28 cellular contexts compared by ENCODE assay signal in the genomic region with DNA sequence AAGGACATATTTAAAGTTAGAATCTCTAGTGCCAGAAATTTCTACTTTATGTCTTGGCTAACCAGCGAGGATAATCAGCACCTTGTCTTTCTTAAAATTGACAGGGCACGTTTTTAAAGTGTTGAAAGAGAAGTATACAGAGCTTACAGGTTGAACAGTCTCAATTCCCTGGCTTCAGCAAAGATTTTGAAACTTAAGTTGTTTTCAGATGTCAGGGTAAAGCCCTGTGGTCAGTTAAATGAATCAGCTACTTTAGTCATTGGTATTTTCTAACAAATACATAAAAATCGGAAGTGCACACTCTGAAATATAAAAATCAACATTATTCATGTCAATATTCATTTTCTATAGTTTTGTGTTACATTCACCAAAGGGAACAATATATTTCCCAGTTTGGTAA. TPM values are rescaled to one million over a fixed set of nuclear protein-coding genes. Genes with fewer than 3 reads are reported as not detected.
"Had no signal": no experiment of that assay in that cellular context is flagged by ENCODE, and none has a peak within 500 bp of the region (broad histone marks: within the 10 kb centered on the region; RNA-seq: fewer than 3 reads in every experiment).

No MANE protein-coding gene starts in this region.

- H3K4me3 ChIP-seq: adrenal gland, ascending aorta, coronary artery, dorsolateral prefrontal cortex, gastroesophageal sphincter, hepatocyte, mucosa of descending colon, spleen, suprapubic skin, tibial artery, upper lobe of right lung had no signal

- H2AFZ ChIP-seq: hepatocyte had no signal

- H3K36me3 ChIP-seq: adrenal gland, ascending aorta, brain microvascular endothelial cell, gastroesophageal sphincter, spleen, suprapubic skin, tibial artery, upper lobe of right lung had no signal

- H3K4me1 ChIP-seq: adrenal gland, gastroesophageal sphincter, spleen, suprapubic skin, upper lobe of right lung had no signal

- ATAC-seq: activated CD4-positive, alpha-beta T cell treated with anti-CD3 and anti-CD28 coated beads for 36 hours; gastroesophageal sphincter; left cardiac atrium; left ventricle myocardium superior; mucosa of descending colon; natural killer cell treated with Interleukin-12 subunit alpha and Interleukin-12 subunit beta and Interleukin-15 and Interleukin-18, amount 100 ng/mL, for 72 hours; right cardiac atrium; upper lobe of right lung had no signal

- H3K27ac ChIP-seq: adrenal gland, ascending aorta, brain microvascular endothelial cell, coronary artery, dorsolateral prefrontal cortex, gastroesophageal sphincter, hepatocyte, spleen, suprapubic skin, tibial artery, upper lobe of right lung had no signal

- DNase-seq: activated CD4-positive, alpha-beta T cell treated with anti-CD3 and anti-CD28 coated beads for 36 hours; activated CD4-positive, alpha-beta T cell treated with anti-CD3 and anti-CD28 coated beads, Interleukin-2, amount 50 U/mL, for 4 hours; activated CD4-positive, CD25-positive, alpha-beta regulatory T cell; activated CD8-positive, alpha-beta memory T cell treated with anti-CD3 and anti-CD28 coated beads for 24 hours; activated effector memory CD4-positive, alpha-beta T cell treated with anti-CD3 and anti-CD28 coated beads, Interleukin-2, amount 50 U/mL, for 16 hours; activated naive CD4-positive, alpha-beta T cell treated with anti-CD3 and anti-CD28 coated beads for 36 hours; activated naive CD8-positive, alpha-beta T cell treated with anti-CD3 and anti-CD28 coated beads for 36 hours; adrenal gland; brain microvascular endothelial cell; dorsolateral prefrontal cortex; effector memory CD4-positive, alpha-beta T cell; left cardiac atrium; left ventricle myocardium superior; mucosa of descending colon; posterior cingulate gyrus; right cardiac atrium; spleen; stimulated activated naive CD4-positive, alpha-beta T cell; tibial artery; upper lobe of right lung had no signal

- H3K4me2 ChIP-seq: hepatocyte had no signal

- H3K79me2 ChIP-seq: hepatocyte had no signal

- H3K27me3 ChIP-seq: adrenal gland, ascending aorta, brain microvascular endothelial cell, dorsolateral prefrontal cortex, gastroesophageal sphincter, hepatocyte, spleen, suprapubic skin, tibial artery, upper lobe of right lung had no signal

- H3K9me3 ChIP-seq: adrenal gland, ascending aorta, gastroesophageal sphincter, mucosa of descending colon, spleen, suprapubic skin, tibial artery, upper lobe of right lung had no signal

RNA-seq across cellular contexts. Expression of a gene that starts 29.1 kb away (rescaled TPM):
- total RNA-seq: activated CD4-positive, alpha-beta T cell treated with anti-CD3 and anti-CD28 coated beads for 36 hours; activated naive CD4-positive, alpha-beta T cell treated with anti-CD3 and anti-CD28 coated beads for 36 hours; activated naive CD8-positive, alpha-beta T cell treated with anti-CD3 and anti-CD28 coated beads for 36 hours; myocyte; natural killer cell treated with Interleukin-12 subunit alpha and Interleukin-12 subunit beta and Interleukin-15 and Interleukin-18, amount 100 ng/mL, for 72 hours had no signal
- polyA plus RNA-seq: keratinocyte had no signal
